In the genomic region with DNA sequence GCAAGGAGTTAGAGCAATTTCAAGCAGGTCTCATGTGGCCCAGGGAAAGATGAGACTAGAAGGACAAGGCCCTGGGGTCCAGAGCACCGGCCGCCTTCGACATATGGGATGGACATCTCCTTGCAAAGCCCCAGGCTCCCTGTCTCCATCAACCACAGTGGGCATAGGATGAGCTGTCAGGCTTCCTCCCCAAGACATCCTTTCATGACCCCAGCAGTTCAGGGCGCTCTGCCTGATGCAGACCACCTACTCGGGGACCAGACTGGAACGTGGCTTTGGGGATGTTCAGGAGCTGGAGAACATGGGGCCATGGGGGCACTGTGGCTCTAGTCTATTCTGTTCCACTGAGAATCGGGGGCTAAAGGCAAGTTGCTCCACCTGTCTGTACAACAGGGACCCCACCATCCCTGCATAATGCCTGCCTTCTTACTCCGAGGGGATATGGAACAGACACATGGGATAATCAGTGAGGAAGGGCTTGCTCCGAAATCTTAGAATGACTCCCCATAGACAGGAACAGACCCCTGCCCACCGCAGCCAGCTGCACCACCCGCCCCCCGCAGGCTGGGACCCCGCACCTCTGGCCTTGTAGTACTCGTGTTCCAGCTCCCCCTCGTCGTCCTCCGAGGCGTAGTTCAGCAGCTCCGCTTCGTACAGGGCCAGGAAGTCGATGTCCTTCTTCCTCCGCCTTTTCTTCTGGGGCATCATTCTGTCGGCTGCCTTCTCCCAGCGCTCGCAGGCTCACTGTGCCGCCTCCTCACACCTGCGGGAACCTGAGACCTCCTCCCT, we compare ENCODE assay signal across 18 cellular contexts. TPM values are rescaled to one million over a fixed set of nuclear protein-coding genes. Genes with fewer than 3 reads are reported as not detected.
DNase-seq lines count a peak whose midpoint lies in the region; ATAC-seq, FAIRE-seq and TF ChIP-seq lines count a peak whose summit lies in the region.
"Had no signal": no experiment of that assay in that cellular context is flagged by ENCODE, and none has a peak within 500 bp of the region (broad histone marks: within the 10 kb centered on the region; RNA-seq: fewer than 3 reads in every experiment).

No MANE protein-coding gene starts in this region.

- POLR2A ChIA-PET in H1 (lab: Charles Lee; ENCODE audit: partially characterized antibody): interaction anchor here (1.2 to 1.9 kb wide), 2 partner anchors 94 to 298 kb away, joined by 3 to 4 read pairs; no protein-coding TSS in a partner anchor
- POLR2A ChIA-PET in HEK293T (lab: Yijun Ruan, JAX): no interaction called here

- H3K4me3 ChIP-seq in BLaER1: no peak overlapping the region
- no peak overlapping the region for H3K4me3 ChIP-seq in H1 (ENCODE audit: extremely low read depth in 1 of 4, insufficient read depth in 2 of 4, low read depth in 3 of 4, low read length in 4 of 4)
- no peak overlapping the region for H3K4me3 ChIP-seq in mesendoderm (ENCODE audit: low read length)
- peak overlapping the region in 1 of 2 experiments; percentile 3 for H3K4me3 ChIP-seq in mesenchymal stem cell (ENCODE audit: insufficient read depth in 1 of 2, low read depth in 1 of 2, low read length in 2 of 2)

- H4K91ac ChIP-seq in H9 (ENCODE audit: insufficient read length, low read depth, low read length) (no peak overlapping the region), H1 (replicated peaks; ENCODE audit: insufficient read length, low read length) (no peak overlapping the region), mesenchymal stem cell (ENCODE audit: low read length) (no peak overlapping the region)

- no peak overlapping the region for H3K27ac Mint-ChIP-seq in H9
- no peak overlapping the region for H3K27ac Mint-ChIP-seq in activated T-cell treated with anti-CD3 and anti-CD28 coated beads, Interleukin-2, amount 50 U/mL, for 72 hours
- H3K27ac Mint-ChIP-seq: CD4-positive, alpha-beta memory T cell; IgD-negative memory B cell had no signal

- H3K79me1 ChIP-seq in H9 (ENCODE audit: insufficient read depth, low read depth, low read length, poor library complexity, severe bottlenecking): no peaks in the 10 kb centered on the region
- no peaks in the 10 kb centered on the region for H3K79me1 ChIP-seq in H1 (ENCODE audit: low read depth, low read length)
- H3K79me1 ChIP-seq in mesendoderm (ENCODE audit: low read length): no peaks in the 10 kb centered on the region
- no peaks in the 10 kb centered on the region for H3K79me1 ChIP-seq in mesenchymal stem cell (replicated peaks; ENCODE audit: low read length, poor library complexity, severe bottlenecking)

- CTCF ChIA-PET in H1 (lab: Charles Lee; ENCODE audit: partially characterized antibody) (interaction anchor here (0.8 to 10.1 kb wide), 23 partner anchors 8 to 494 kb away, joined by 3 to 148 read pairs (median 5); a partner anchor contains a TSS), HEK293T (lab: Yijun Ruan, JAX) (interaction anchor here (2.5 to 3.1 kb wide), 2 partner anchors 9 to 375 kb away, joined by 13 read pairs; no protein-coding TSS in a partner anchor)

- WGBS in H9 (ENCODE audit: extremely low coverage, insufficient read length, low lambda C conversion rate): no CpG with 5 or more reads among the region's 27 CpGs
- WGBS in H1 (ENCODE audit: extremely low coverage in 1 of 2, insufficient coverage in 1 of 2, insufficient read length in 1 of 2, insufficient replicate concordance in 2 of 2, low coverage in 1 of 2, low lambda C conversion rate in 2 of 2, missing lambda C conversion rate in 1 of 2), 2 experiments: 89% methylated on average over 26 of the region's 27 CpGs; no CpG with 5 or more reads in 1 of the 2 experiments
- WGBS in mesendoderm (ENCODE audit: extremely low coverage, insufficient coverage, low lambda C conversion rate): no CpG with 5 or more reads among the region's 27 CpGs
- 79% methylated on average over 27 of the region's 27 CpGs for WGBS in mesenchymal stem cell

- no peak overlapping the region for H3K56ac ChIP-seq in H9 (ENCODE audit: insufficient read length, low read depth, low read length)
- no peak overlapping the region for H3K56ac ChIP-seq in H1 (replicated peaks; ENCODE audit: insufficient read length, low read depth, low read length)
- peak overlapping the region; percentile 57 for H3K56ac ChIP-seq in mesendoderm (ENCODE audit: low read length)

- TF ChIP-seq CTCF in H9 (conservative IDR thresholded peaks at IDR 0.05) (no peak), H1 (IDR thresholded peaks at IDR 0.05; ENCODE audit: control extremely low read depth in 1 of 3, insufficient read depth in 1 of 3, low read depth in 1 of 3, low read length in 3 of 3) (no peak)

- H2BK120ac ChIP-seq in H9 (ENCODE audit: low read depth, low read length, poor library complexity, severe bottlenecking) (no peak overlapping the region), H1 (replicated peaks; ENCODE audit: low read depth, low read length) (no peak overlapping the region), mesendoderm (ENCODE audit: low read depth, low read length) (no peak overlapping the region), mesenchymal stem cell (ENCODE audit: low read depth, low read length) (no peak overlapping the region)

- no peak overlapping the region for H3K23ac ChIP-seq in H9 (ENCODE audit: insufficient read length, low read depth, low read length)
- H3K23ac ChIP-seq in H1 (ENCODE audit: insufficient read length): no peak overlapping the region
- no peak overlapping the region for H3K23ac ChIP-seq in mesendoderm (ENCODE audit: low read length)
- H3K23ac ChIP-seq in mesenchymal stem cell (ENCODE audit: low read length in 2 of 2): no peak overlapping the region

- no peak overlapping the region for H2BK15ac ChIP-seq in H9 (ENCODE audit: low read depth, low read length)
- H2BK15ac ChIP-seq in H1 (ENCODE audit: low read length): no peak overlapping the region; the same call in 1 of the 2 replicates
- no peak overlapping the region for H2BK15ac ChIP-seq in mesendoderm (replicated peaks; ENCODE audit: low read depth)
- no peak overlapping the region for H2BK15ac ChIP-seq in mesenchymal stem cell (ENCODE audit: low read depth, poor library complexity, severe bottlenecking)

- H3K4me2 ChIP-seq in BLaER1 (0 out of 2 replicates have a peak overlapping the region, but pooled peaks have one; percentile 1), H9 (ENCODE audit: insufficient read depth, insufficient read length, low read length) (no peak overlapping the region), H1 (ENCODE audit: insufficient read depth in 1 of 2, low read depth in 2 of 2, low read length in 2 of 2) (no peak overlapping the region), mesendoderm (ENCODE audit: low read length) (no peak overlapping the region), mesenchymal stem cell (ENCODE audit: low read length, poor library complexity, severe bottlenecking) (no peak overlapping the region)

- H3T11ph ChIP-seq in H9 (ENCODE audit: low read length): no peak overlapping the region

- no peak overlapping the region for H4K5ac ChIP-seq in H9 (ENCODE audit: insufficient read length, low read depth, low read length)
- no peak overlapping the region for H4K5ac ChIP-seq in H1 (ENCODE audit: insufficient read length, low read depth, low read length)
- H4K5ac ChIP-seq in mesendoderm (ENCODE audit: low read length): no peak overlapping the region

- no peaks in the 10 kb centered on the region for H3K9me3 Mint-ChIP-seq in H9
- H3K9me3 Mint-ChIP-seq in activated T-cell treated with anti-CD3 and anti-CD28 coated beads, Interleukin-2, amount 50 U/mL, for 72 hours: no peaks in the 10 kb centered on the region
- H3K9me3 Mint-ChIP-seq: IgD-negative memory B cell had no signal

- H3K23me2 ChIP-seq in H9 (ENCODE audit: insufficient read length, low read depth, low read length, poor library complexity, severe bottlenecking) (no peaks in the 10 kb centered on the region), H1 (ENCODE audit: low read depth, low read length) (no peaks in the 10 kb centered on the region)

- peak overlapping the region; percentile 46 for H2BK20ac ChIP-seq in H9 (ENCODE audit: low read depth, low read length, poor library complexity, severe bottlenecking)
- no peak overlapping the region for H2BK20ac ChIP-seq in H1 (ENCODE audit: low read length)

- TF ChIP-seq POLR2A in H1 (IDR thresholded peaks at IDR 0.05; ENCODE audit: control extremely low read depth in 1 of 2, low read depth in 2 of 2, low read length in 2 of 2): no peak

- no peak overlapping the region for H3K27ac ChIP-seq in BLaER1
- no peak overlapping the region for H3K27ac ChIP-seq in H9 (ENCODE audit: insufficient read length, low read depth, low read length)
- no peak overlapping the region for H3K27ac ChIP-seq in H1 (ENCODE audit: low read depth, low read length)
- H3K27ac ChIP-seq in mesendoderm (ENCODE audit: low read depth, low read length): no peak overlapping the region
- H3K27ac ChIP-seq in mesenchymal stem cell (ENCODE audit: low read length, poor library complexity, severe bottlenecking): no peak overlapping the region
- H3K27ac ChIP-seq: C4-2B had no signal

- H4K8ac ChIP-seq in H9 (replicated peaks; ENCODE audit: insufficient read length, low read depth, low read length) (no peak overlapping the region), H1 (ENCODE audit: extremely low read depth, insufficient read depth, low read length) (no peak overlapping the region), mesendoderm (ENCODE audit: low read depth, low read length) (no peak overlapping the region), mesenchymal stem cell (ENCODE audit: low read length) (no peak overlapping the region)

- no peaks in the 10 kb centered on the region for H3K36me3 ChIP-seq in BLaER1
- no peaks in the 10 kb centered on the region for H3K36me3 ChIP-seq in H1 (ENCODE audit: control insufficient read depth in 2 of 4, insufficient read depth in 4 of 4, low read length in 3 of 4)
- H3K36me3 ChIP-seq in mesendoderm (ENCODE audit: control insufficient read depth, insufficient read depth, low read length): no peaks in the 10 kb centered on the region
- H3K36me3 ChIP-seq in mesenchymal stem cell (ENCODE audit: control insufficient read depth in 1 of 2, insufficient read depth in 2 of 2, low read depth in 1 of 2, low read length in 2 of 2): no peaks in the 10 kb centered on the region

- H3K4me3 Mint-ChIP-seq in H9: no peak overlapping the region
- H3K4me3 Mint-ChIP-seq in activated T-cell treated with anti-CD3 and anti-CD28 coated beads, Interleukin-2, amount 50 U/mL, for 72 hours: no peak overlapping the region
- H3K4me3 Mint-ChIP-seq: CD4-positive, alpha-beta memory T cell; IgD-negative memory B cell had no signal

- H3K9me3 ChIP-seq in BLaER1 (no peaks in the 10 kb centered on the region), H9 (ENCODE audit: control insufficient read depth, low read depth, low read length) (no peaks in the 10 kb centered on the region), H1 (ENCODE audit: insufficient read depth in 2 of 2, low read depth in 1 of 2, low read length in 1 of 2) (no peaks in the 10 kb centered on the region), mesenchymal stem cell (ENCODE audit: control insufficient read depth, low read length) (no peaks in the 10 kb centered on the region)

- H3K9ac ChIP-seq in BLaER1: no peak overlapping the region
- H3K9ac ChIP-seq in H9 (ENCODE audit: extremely low read depth, insufficient read length, low read length): no peak overlapping the region
- H3K9ac ChIP-seq in H1 (replicated peaks in 1 of 4; ENCODE audit: extremely low read depth in 1 of 4, low read depth in 3 of 4, low read length in 3 of 4): no peak overlapping the region
- no peak overlapping the region for H3K9ac ChIP-seq in mesendoderm (ENCODE audit: low read length)
- H3K9ac ChIP-seq in mesenchymal stem cell (ENCODE audit: low read length): no peak overlapping the region

- no peak for TF ChIP-seq EP300 in H1 (IDR thresholded peaks at IDR 0.05; ENCODE audit: borderline replicate concordance in 1 of 2, low read depth in 2 of 2, low read length in 2 of 2)

- H3K79me2 ChIP-seq in H9 (ENCODE audit: insufficient read depth, low read length) (no peaks in the 10 kb centered on the region), H1 (ENCODE audit: control insufficient read depth in 1 of 2, insufficient read depth in 2 of 2, low read length in 2 of 2) (no peaks in the 10 kb centered on the region), mesendoderm (ENCODE audit: control insufficient read depth, insufficient read depth, low read length) (no peaks in the 10 kb centered on the region)

- H3K4ac ChIP-seq in H9 (ENCODE audit: low read depth, low read length): no peak overlapping the region
- no peak overlapping the region for H3K4ac ChIP-seq in H1 (replicated peaks; ENCODE audit: insufficient read length, low read depth, low read length)
- no peak overlapping the region for H3K4ac ChIP-seq in mesendoderm (ENCODE audit: low read depth, low read length)
- no peak overlapping the region for H3K4ac ChIP-seq in mesenchymal stem cell (ENCODE audit: low read depth in 1 of 2, low read length in 2 of 2)

- H3K18ac ChIP-seq in H9 (ENCODE audit: insufficient read length, low read depth, low read length): no peak overlapping the region
- 0 out of 2 replicates have a peak overlapping the region, but pooled peaks have one; percentile 48 for H3K18ac ChIP-seq in H1 (ENCODE audit: extremely low read depth, low read length)
- H3K18ac ChIP-seq in mesendoderm (ENCODE audit: low read length): no peak overlapping the region
- H3K18ac ChIP-seq in mesenchymal stem cell (ENCODE audit: low read depth in 1 of 2, low read length in 2 of 2): no peak overlapping the region

- peaks cover 4% of the 10 kb centered on the region for H3K27me3 Mint-ChIP-seq in H9 (ENCODE audit: low read depth)
- H3K27me3 Mint-ChIP-seq in activated T-cell treated with anti-CD3 and anti-CD28 coated beads, Interleukin-2, amount 50 U/mL, for 72 hours (ENCODE audit: low read depth): no peaks in the 10 kb centered on the region
- H3K27me3 Mint-ChIP-seq: CD4-positive, alpha-beta memory T cell had no signal

- H3K14ac ChIP-seq in H9 (ENCODE audit: insufficient read depth, low read length) (no peak overlapping the region), H1 (ENCODE audit: insufficient read length) (no peak overlapping the region), mesenchymal stem cell (ENCODE audit: low read length in 2 of 2) (no peak overlapping the region)

- H2BK12ac ChIP-seq in H9 (ENCODE audit: insufficient read length, low read depth, low read length) (no peak overlapping the region), H1 (ENCODE audit: low read depth, low read length) (no peak overlapping the region), mesenchymal stem cell (ENCODE audit: low read length in 2 of 2) (no peak overlapping the region)

- H2AFZ ChIP-seq in H9 (ENCODE audit: low read length) (no peak overlapping the region), H1 (ENCODE audit: low read length) (peak overlapping the region; percentile 98), mesenchymal stem cell (ENCODE audit: low read depth, low read length) (no peak overlapping the region)

- no peak for TF ChIP-seq RAD21 in H1 (IDR thresholded peaks at IDR 0.05 in 1 of 2, conservative IDR thresholded peaks at IDR 0.05 in 1 of 2; ENCODE audit: low read depth in 2 of 2, low read length in 2 of 2)

- DNase-seq in H9 (no peak), H1 (ENCODE audit: low read depth in 1 of 2, low spot score in 2 of 2) (no peak), mesendoderm (no peak), HEK293T (ENCODE audit: extremely low spot score) (no peak), mesenchymal stem cell (no peak)
- no peak for DNase-seq in activated T-cell treated with anti-CD3 and anti-CD28 coated beads, Interleukin-2, amount 50 U/mL, for 72 hours
- DNase-seq: ACHN; CD4-positive, alpha-beta memory T cell; DND-41; GF-D8 had no signal

- FAIRE-seq in H1 (lab: Jason Lieb, UNC): no peak
- FAIRE-seq: GM19239 had no signal

- H2AK5ac ChIP-seq in H9 (ENCODE audit: insufficient read length, low read length) (no peak overlapping the region), H1 (ENCODE audit: low read depth, low read length) (no peak overlapping the region), mesendoderm (ENCODE audit: low read length) (no peak overlapping the region), mesenchymal stem cell (ENCODE audit: low read length, severe bottlenecking) (no peak overlapping the region)

- no peaks in the 10 kb centered on the region for H3K27me3 ChIP-seq in BLaER1
- H3K27me3 ChIP-seq in H9 (ENCODE audit: insufficient read depth, low read length): no peaks in the 10 kb centered on the region
- H3K27me3 ChIP-seq in H1 (replicated peaks in 1 of 4; ENCODE audit: control insufficient read depth in 3 of 4, extremely low read depth in 1 of 4, insufficient read depth in 3 of 4, low read length in 3 of 4): no peaks in the 10 kb centered on the region
- no peaks in the 10 kb centered on the region for H3K27me3 ChIP-seq in mesendoderm (ENCODE audit: insufficient read depth, low read length, poor library complexity)
- peaks cover 30 to 42% of the 10 kb centered on the region in 2 experiments for H3K27me3 ChIP-seq in mesenchymal stem cell (ENCODE audit: control insufficient read depth in 1 of 2, insufficient read depth in 1 of 2, low read length in 2 of 2)

- H4K20me1 ChIP-seq in BLaER1 (no peaks in the 10 kb centered on the region), H9 (ENCODE audit: control insufficient read depth, insufficient read depth, insufficient read length) (no peaks in the 10 kb centered on the region), H1 (replicated peaks in 1 of 2; ENCODE audit: control insufficient read depth in 1 of 2, insufficient read depth in 2 of 2, low read length in 2 of 2) (no peaks in the 10 kb centered on the region)

- H3K4me1 Mint-ChIP-seq in H9: peaks cover 12 to 13% of the 10 kb centered on the region in 2 experiments
- H3K4me1 Mint-ChIP-seq in activated T-cell treated with anti-CD3 and anti-CD28 coated beads, Interleukin-2, amount 50 U/mL, for 72 hours (ENCODE audit: low read depth): no peaks in the 10 kb centered on the region
- H3K4me1 Mint-ChIP-seq: CD4-positive, alpha-beta memory T cell had no signal

- H3K4me1 ChIP-seq in BLaER1 (peaks cover 22% of the 10 kb centered on the region), H9 (ENCODE audit: insufficient read depth, low read length) (no peaks in the 10 kb centered on the region), H1 (replicated peaks in 1 of 4; ENCODE audit: control insufficient read depth in 3 of 4, insufficient read depth in 4 of 4, low read length in 3 of 4) (peaks cover 0 to 9% (median 1%) of the 10 kb centered on the region in 4 experiments; a peak in 1 of 7 replicates), mesendoderm (ENCODE audit: control insufficient read depth, low read depth, low read length) (no peaks in the 10 kb centered on the region), mesenchymal stem cell (ENCODE audit: control insufficient read depth, insufficient read depth, low read depth, low read length) (no peaks in the 10 kb centered on the region)

- ATAC-seq in activated T-cell treated with anti-CD3 and anti-CD28 coated beads, Interleukin-2, amount 50 U/mL, for 72 hours (replicated peaks in 1 of 2): no peak
- no peak for ATAC-seq in activated CD4-positive, CD25-positive, alpha-beta regulatory T cell treated with anti-CD3 and anti-CD28 coated beads, Interleukin-2, amount 50 U/mL, for 24 hours

- no peaks in the 10 kb centered on the region; a peak in 1 of 7 replicates for H3K36me3 Mint-ChIP-seq in H9 (ENCODE audit: insufficient read depth in 1 of 3, low read depth in 3 of 3)
- H3K36me3 Mint-ChIP-seq in activated T-cell treated with anti-CD3 and anti-CD28 coated beads, Interleukin-2, amount 50 U/mL, for 72 hours (ENCODE audit: insufficient read depth in 2 of 2): no peaks in the 10 kb centered on the region
- H3K36me3 Mint-ChIP-seq: CD4-positive, alpha-beta memory T cell; IgD-negative memory B cell had no signal

- H2BK5ac ChIP-seq in H9 (ENCODE audit: insufficient read length, low read length): no peak overlapping the region
- 0 out of 2 replicates have a peak overlapping the region, but pooled peaks have one; percentile 44 for H2BK5ac ChIP-seq in H1 (ENCODE audit: low read depth, low read length)
- H2BK5ac ChIP-seq in mesendoderm (ENCODE audit: low read length): no peak overlapping the region
- H2BK5ac ChIP-seq in mesenchymal stem cell (ENCODE audit: low read depth, low read length, poor library complexity, severe bottlenecking): no peak overlapping the region

RNA-seq across cellular contexts. Expression of a gene that starts 0.5 kb away (rescaled TPM):
- total RNA-seq in H9 (2021): 0.07 and 0.11 TPM in 2 replicates
- not detected in 2 replicates for total RNA-seq in H1 (2021; fragmentation: NEBNext Ultra II Directional; extraction: Animal tissue kit (Norgen Biotek cat#: 25700))
- polyA plus RNA-seq in H1 (2011; rRNA removed): 0.02 and 0.03 TPM in 2 replicates
- polyA plus RNA-seq in H1 (2011; cell fraction: cytosol; rRNA removed): 0.14 TPM
- 0.14 TPM for polyA plus RNA-seq in H1 (2011; cell fraction: nucleus; rRNA removed)
- polyA plus RNA-seq in H1 (2012, experiment 1 of 2): 0.08 to 0.09 TPM in 2 of 4 replicates, not detected in the others
- not detected for polyA plus RNA-seq in H1 (2012, experiment 2 of 2)
- polyA plus RNA-seq in H1 (2013, experiment 1 of 2): 0.04 TPM
- polyA plus RNA-seq in H1 (2013, experiment 2 of 2): 0.06 TPM
- polyA minus RNA-seq in H1 (2011; rRNA and poly(A)+ RNA removed): 0.06 and 0.15 TPM in 2 replicates
- polyA minus RNA-seq in H1 (2011; cell fraction: cytosol; rRNA and poly(A)+ RNA removed): 0.15 TPM
- polyA minus RNA-seq in H1 (2011; cell fraction: nucleus; rRNA and poly(A)+ RNA removed): 0.20 TPM
- 0.06 TPM for polyA plus RNA-seq in mesendoderm (2013, experiment 1 of 2)
- 0.06 TPM for polyA plus RNA-seq in mesendoderm (2013, experiment 2 of 2)
- total RNA-seq in activated T-cell treated with anti-CD3 and anti-CD28 coated beads, Interleukin-2, amount 50 U/mL, for 72 hours: under 1 TPM; 0.05 to 0.07 TPM
- polyA plus RNA-seq in mesenchymal stem cell (2013, experiment 1 of 2): not detected
- not detected for polyA plus RNA-seq in mesenchymal stem cell (2013, experiment 2 of 2)
- total RNA-seq: A172; CD4-positive, alpha-beta memory T cell; H4; HT-29 had no signal
- polyA plus RNA-seq: CD4-positive, alpha-beta memory T cell; IgD-negative memory B cell had no signal
